Comparison of ENCODE assay signal across 20 cellular contexts in the genomic region with DNA sequence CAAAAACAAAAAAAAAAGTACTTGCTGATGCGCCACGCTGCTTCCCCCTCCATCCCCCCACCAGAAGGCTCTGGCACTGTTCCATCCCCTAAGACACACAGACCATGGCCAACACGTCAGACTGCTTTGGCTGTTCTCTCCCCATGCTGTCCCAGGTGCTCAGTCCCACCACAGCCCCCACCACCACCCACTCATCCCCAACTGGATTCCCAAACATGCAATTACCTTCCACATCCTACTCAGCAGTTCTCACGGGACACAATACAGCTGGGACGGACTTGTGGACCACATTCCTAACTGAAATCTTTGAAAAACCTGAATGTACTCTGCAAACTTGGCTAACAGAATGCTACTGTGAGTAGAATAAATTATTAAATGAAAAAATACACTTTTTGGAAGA. TPM values are rescaled to one million over a fixed set of nuclear protein-coding genes. Genes with fewer than 3 reads are reported as not detected.
A peak's percentile ranks its signal among the peaks of the same experiment; 100 is the strongest.
DNase-seq lines count a peak whose midpoint lies in the region; ATAC-seq and TF ChIP-seq lines count a peak whose summit lies in the region.
"Had no signal": no experiment of that assay in that cellular context is flagged by ENCODE, and none has a peak within 500 bp of the region (broad histone marks: within the 10 kb centered on the region; RNA-seq: fewer than 3 reads in every experiment).

No MANE protein-coding gene starts in this region.

- intact Hi-C loops in Panc1 (cut with micrococcal nuclease; ENCODE audit: unreplicated experiment), result no loop called here

- ATAC-seq in Panc1, result no peak
- no peak for ATAC-seq in thoracic aorta (ENCODE audit: insufficient number of reproducible peaks, low FRiP score, low read depth)
- ATAC-seq in GM18511 (IDR thresholded peaks at IDR 0.05; ENCODE audit: unreplicated experiment), result no peak
- ATAC-seq: K562 had no signal

- POLR2A ChIA-PET in Panc1 (lab: Charles Lee), result interaction anchor here (0.6 to 0.7 kb wide), 2 partner anchors 18 to 68 kb away, joined by 3 read pairs; no protein-coding TSS in a partner anchor

- H3K4me3 ChIP-seq in Panc1 (ENCODE audit: low read depth in 2 of 2, low read length in 2 of 2), result no peak overlapping the region
- H3K4me3 ChIP-seq in astrocyte of the cerebellum (ENCODE audit: low read depth, low read length), result no peak overlapping the region
- H3K4me3 ChIP-seq in fibroblast of mammary gland (ENCODE audit: control insufficient read depth, low read depth, low read length), result no peak overlapping the region
- H3K4me3 ChIP-seq in thoracic aorta, result peak overlapping the region; percentile 8
- H3K4me3 ChIP-seq: K562 had no signal

- DNase-seq in Panc1 (ENCODE audit: low read depth, low spot score) (no peak), astrocyte of the cerebellum (ENCODE audit: low read depth) (peak; percentile 5), fibroblast of mammary gland (ENCODE audit: low read depth) (peak; percentile 65), thoracic aorta (ENCODE audit: low spot score) (no peak), AG08396 (ENCODE audit: low spot score) (no peak)
- no peak for DNase-seq in activated naive CD4-positive, alpha-beta T cell treated with Interleukin-2 at 50 U/mL for 16 hours
- DNase-seq: ACHN; AML-193; Calu3; CD4-positive, alpha-beta memory T cell; DMS 273 treated with DMSO at 0.1 percent for 48 hours; DMS53; DND-41; EL; GOT3; H9; IMR-90 had no signal

- no peaks in the 10 kb centered on the region; the same call in 1 of the 2 replicates for H3K9me3 ChIP-seq in Panc1 (ENCODE audit: control insufficient read depth, insufficient read depth, low read depth, low read length)
- H3K9me3 ChIP-seq in thoracic aorta, result peaks cover 8% of the 10 kb centered on the region

- CTCF ChIA-PET in Panc1 (lab: Charles Lee), result no interaction called here

- in situ Hi-C loops in Panc1 (cut with HindIII; ENCODE audit: low pct_unique_long_range_greater_than_20kb, low sequenced_read_pairs) (no loop called here), astrocyte of the cerebellum (cut with HindIII; ENCODE audit: low sequenced_read_pairs) (loop anchor here (5.0 kb wide), 1 partner anchor 43 kb away; no protein-coding TSS in a partner anchor)

- no peaks in the 10 kb centered on the region for H3K36me3 ChIP-seq in Panc1 (ENCODE audit: control insufficient read depth, insufficient read depth, low read length)
- H3K36me3 ChIP-seq in thoracic aorta, result no peaks in the 10 kb centered on the region

- no TSS peak for BruUV-seq in Panc1 (replicated peaks; lab: Mats Ljungman, UMichigan)

- H3K4me1 ChIP-seq in Panc1 (ENCODE audit: control insufficient read depth, insufficient read depth, low read length) (peaks cover 81% of the 10 kb centered on the region), thoracic aorta (ENCODE audit: control insufficient read depth in 1 of 2, low read depth in 2 of 2) (peaks cover 5 to 27% of the 10 kb centered on the region in 2 donors)

- no peak for TF ChIP-seq CTCF in Panc1 (IDR thresholded peaks at IDR 0.05)
- TF ChIP-seq CTCF in astrocyte of the cerebellum (IDR thresholded peaks at IDR 0.05; ENCODE audit: low read depth, low read length, missing control alignments), result no peak
- no peak for TF ChIP-seq CTCF in fibroblast of mammary gland (conservative IDR thresholded peaks at IDR 0.05; ENCODE audit: control insufficient read depth, insufficient read depth, low read depth, low read length)
- TF ChIP-seq CTCF in thoracic aorta (IDR thresholded peaks at IDR 0.05), result no peak

- H3K27ac ChIP-seq in Panc1 (ENCODE audit: low read length), result peak overlapping the region; percentile 68
- no peak overlapping the region for H3K27ac ChIP-seq in thoracic aorta

- H3K27me3 ChIP-seq in Panc1 (ENCODE audit: control insufficient read depth, insufficient read depth, low read length) (no peaks in the 10 kb centered on the region), thoracic aorta (replicated peaks; ENCODE audit: insufficient read depth) (no peaks in the 10 kb centered on the region)

RNA-seq across cellular contexts. Expression of a gene that starts 8.6 kb away (rescaled TPM):
- total RNA-seq in Panc1 (2021; ENCODE audit: unreplicated experiment), result 288 TPM
- 203 TPM for polyA plus RNA-seq in Panc1 (2012; ENCODE audit: insufficient read length)
- total RNA-seq in thoracic aorta, result 100 to 1,000 TPM; 106 to 117 TPM
- total RNA-seq: CD4-positive, alpha-beta memory T cell had no signal
- polyA plus RNA-seq: CD14-positive monocyte; CD4-positive, alpha-beta memory T cell had no signal

Comparison
In these comparisons a context has a peak if more than half of its experiments do, and no peak if none do; other contexts are left out.
1. DNase-seq: peak in astrocyte of the cerebellum (single experiment) and fibroblast of mammary gland (single experiment); none in Panc1 (single experiment), thoracic aorta (single experiment), AG08396 (single experiment) and activated naive CD4-positive, alpha-beta T cell treated with Interleukin-2 at 50 U/mL for 16 hours (single experiment).